In the genomic region with DNA sequence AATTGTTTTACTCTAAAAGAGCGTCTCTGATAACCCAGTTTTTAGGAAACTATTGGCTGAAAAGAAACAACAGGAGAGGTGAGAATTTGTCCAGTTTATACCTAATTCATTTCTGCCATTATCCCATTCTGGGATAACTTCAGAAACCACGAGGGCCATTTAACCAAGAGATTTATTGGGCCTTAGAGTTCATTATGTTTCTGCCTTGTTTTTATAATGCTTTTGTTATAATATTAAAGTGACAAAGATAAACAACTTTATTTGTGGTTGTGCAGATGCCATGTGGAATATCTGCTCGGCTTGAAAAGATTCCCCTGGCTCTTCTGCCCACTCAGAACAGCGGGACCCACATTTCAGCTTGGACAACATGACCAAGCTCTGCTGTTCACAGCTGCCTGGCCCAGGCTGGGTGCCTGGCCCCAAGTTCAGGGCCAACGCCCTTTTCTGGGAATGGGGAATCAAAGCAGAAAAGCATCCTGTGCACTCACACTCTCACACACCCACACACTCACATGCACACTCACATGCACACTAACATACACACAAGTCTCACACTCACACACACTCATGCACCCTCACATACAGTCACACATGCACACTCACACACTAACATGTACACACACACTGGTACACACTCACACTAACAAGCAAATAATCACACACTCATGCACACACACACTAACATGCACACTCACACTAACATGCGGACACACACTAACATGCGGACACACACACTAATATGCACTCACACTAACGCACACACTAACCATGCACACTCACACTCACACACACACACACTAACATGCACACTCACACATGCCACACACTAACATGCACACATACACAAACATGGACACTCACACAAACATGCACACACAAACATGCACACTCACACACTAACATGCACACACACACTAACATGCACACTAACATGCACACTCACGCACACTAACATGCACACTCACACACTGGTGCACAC, we compare ENCODE assay signal across 10 cellular contexts.
DNase-seq lines count a peak whose midpoint lies in the region; ATAC-seq and TF ChIP-seq lines count a peak whose summit lies in the region.
"Had no signal": no experiment of that assay in that cellular context is flagged by ENCODE, and none has a peak within 500 bp of the region (broad histone marks: within the 10 kb centered on the region; RNA-seq: fewer than 3 reads in every experiment).

No MANE protein-coding gene starts in this region.

- H3K4me3 Mint-ChIP-seq in activated T-cell treated with anti-CD3 and anti-CD28 coated beads, Interleukin-2, amount 50 U/mL, for 24 hours: no peak overlapping the region
- H3K4me3 Mint-ChIP-seq in activated naive CD8-positive, alpha-beta T cell treated with anti-CD3 and anti-CD28 coated beads, Interleukin-2, amount 10 ng/mL, durations not matched to agents 7 days and 5 days: peak overlapping the region; percentile 20

- peak overlapping the region; percentile 91 for H3K27ac Mint-ChIP-seq in activated T-cell treated with anti-CD3 and anti-CD28 coated beads, Interleukin-2, amount 50 U/mL, for 24 hours
- H3K27ac Mint-ChIP-seq in activated naive CD8-positive, alpha-beta T cell treated with anti-CD3 and anti-CD28 coated beads, Interleukin-2, amount 10 ng/mL, durations not matched to agents 7 days and 5 days: peak overlapping the region; percentile 66

- 69 to 90% methylated on average over 9 of the region's 9 CpGs for WGBS in thyroid gland, 2 donors
- 77 to 87% methylated on average over 9 of the region's 9 CpGs for WGBS in body of pancreas, 2 donors

- intact Hi-C loops in left lung (cut with DNase I): no loop called here
- intact Hi-C loops in thyroid gland (cut with DNase I): no loop called here
- intact Hi-C loops in body of pancreas (cut with DNase I): no loop called here

- H3K9me3 ChIP-seq in left lung (no peaks in the 10 kb centered on the region), thyroid gland (no peaks in the 10 kb centered on the region), body of pancreas (no peaks in the 10 kb centered on the region)

- H3K27me3 Mint-ChIP-seq in activated T-cell treated with anti-CD3 and anti-CD28 coated beads, Interleukin-2, amount 50 U/mL, for 24 hours: no peaks in the 10 kb centered on the region
- no peaks in the 10 kb centered on the region for H3K27me3 Mint-ChIP-seq in activated naive CD8-positive, alpha-beta T cell treated with anti-CD3 and anti-CD28 coated beads, Interleukin-2, amount 10 ng/mL, durations not matched to agents 7 days and 5 days

- peaks cover 70% of the 10 kb centered on the region for H3K4me1 Mint-ChIP-seq in activated T-cell treated with anti-CD3 and anti-CD28 coated beads, Interleukin-2, amount 50 U/mL, for 24 hours (ENCODE audit: low read depth)
- peaks cover 33% of the 10 kb centered on the region for H3K4me1 Mint-ChIP-seq in activated naive CD8-positive, alpha-beta T cell treated with anti-CD3 and anti-CD28 coated beads, Interleukin-2, amount 10 ng/mL, durations not matched to agents 7 days and 5 days

- POLR2A ChIA-PET in activated naive CD8-positive, alpha-beta T cell treated with anti-CD3 and anti-CD28 coated beads, Interleukin-2, amount 10 ng/mL, durations not matched to agents 7 days and 5 days (lab: Charles Lee): no interaction called here

- peaks cover 0 to 4% of the 10 kb centered on the region in 2 donors for H3K36me3 ChIP-seq in left lung
- H3K36me3 ChIP-seq in thyroid gland: no peaks in the 10 kb centered on the region
- H3K36me3 ChIP-seq in body of pancreas (replicated peaks in 1 of 2; ENCODE audit: insufficient read depth in 1 of 2, low read depth in 2 of 2): no peaks in the 10 kb centered on the region
- H3K36me3 ChIP-seq: WERI-Rb-1 had no signal

- H3K4me3 ChIP-seq in left lung: no peak overlapping the region
- H3K4me3 ChIP-seq in thyroid gland (replicated peaks in 1 of 3): no peak overlapping the region
- no peak overlapping the region for H3K4me3 ChIP-seq in body of pancreas

- no peaks in the 10 kb centered on the region for H3K9me3 Mint-ChIP-seq in activated T-cell treated with anti-CD3 and anti-CD28 coated beads, Interleukin-2, amount 50 U/mL, for 24 hours
- H3K9me3 Mint-ChIP-seq in activated naive CD8-positive, alpha-beta T cell treated with anti-CD3 and anti-CD28 coated beads, Interleukin-2, amount 10 ng/mL, durations not matched to agents 7 days and 5 days: peaks cover 9% of the 10 kb centered on the region

- peak overlapping the region; percentile 51 to 62 for H3K27ac ChIP-seq in left lung
- peak overlapping the region in 2 of 3 donors; percentile 1 to 45 for H3K27ac ChIP-seq in thyroid gland
- H3K27ac ChIP-seq in body of pancreas: no peak overlapping the region
- H3K27ac ChIP-seq: WERI-Rb-1 had no signal

- no peak for ATAC-seq in activated naive CD8-positive, alpha-beta T cell treated with anti-CD3 and anti-CD28 coated beads, Interleukin-2, amount 10 ng/mL, durations not matched to agents 7 days and 5 days (ENCODE audit: low read depth)
- ATAC-seq in left lung (no peak), body of pancreas (no peak), HG02623 (IDR thresholded peaks at IDR 0.05; ENCODE audit: unreplicated experiment) (no peak)

- H3K4me1 ChIP-seq in left lung (peaks cover 17 to 51% of the 10 kb centered on the region in 2 donors), thyroid gland (peaks cover 0 to 23% of the 10 kb centered on the region in 2 donors), body of pancreas (no peaks in the 10 kb centered on the region)

- TF ChIP-seq POLR2A in thyroid gland (IDR thresholded peaks at IDR 0.05) (no peak), body of pancreas (IDR thresholded peaks at IDR 0.05) (no peak)

- H3K27me3 ChIP-seq in left lung: no peaks in the 10 kb centered on the region
- H3K27me3 ChIP-seq in thyroid gland: no peaks in the 10 kb centered on the region
- H3K27me3 ChIP-seq in body of pancreas: no peaks in the 10 kb centered on the region

- peaks cover 57% of the 10 kb centered on the region for H3K36me3 Mint-ChIP-seq in activated T-cell treated with anti-CD3 and anti-CD28 coated beads, Interleukin-2, amount 50 U/mL, for 24 hours (ENCODE audit: low read depth)
- peaks cover 57% of the 10 kb centered on the region for H3K36me3 Mint-ChIP-seq in activated naive CD8-positive, alpha-beta T cell treated with anti-CD3 and anti-CD28 coated beads, Interleukin-2, amount 10 ng/mL, durations not matched to agents 7 days and 5 days

- TF ChIP-seq CTCF in left lung (IDR thresholded peaks at IDR 0.05) (no peak), thyroid gland (IDR thresholded peaks at IDR 0.05) (no peak), body of pancreas (IDR thresholded peaks at IDR 0.05) (no peak)

- no peak for DNase-seq in activated T-cell treated with anti-CD3 and anti-CD28 coated beads, Interleukin-2, amount 50 U/mL, for 24 hours
- no peak for DNase-seq in activated T-cell treated with anti-CD3 and anti-CD28 coated beads, Interleukin-2, amount 50 U/mL, for 48 hours
- no peak for DNase-seq in activated naive CD8-positive, alpha-beta T cell treated with anti-CD3 and anti-CD28 coated beads, Interleukin-2, amount 10 ng/mL, durations not matched to agents 7 days and 5 days
- no peak for DNase-seq in left lung
- no peak for DNase-seq in thyroid gland
- no peak for DNase-seq in body of pancreas
- DNase-seq in NCI-H524 (lab: John Stamatoyannopoulos, UW): no peak
- DNase-seq: NCI-H345, WERI-Rb-1 had no signal

Comparison
In these comparisons a context has a peak if more than half of its experiments do, and no peak if none do; other contexts are left out.
1. H3K27ac ChIP-seq: peak in left lung (2 of 2) and thyroid gland (2 of 3); none in body of pancreas (0 of 4).